8 cellular contexts compared by ENCODE assay signal in genomic region chr3:194682651-194683310, GRCh38. TPM values are rescaled to one million over a fixed set of nuclear protein-coding genes. Genes with fewer than 3 reads are reported as not detected.
DNase-seq lines count a peak whose midpoint lies in the region; ATAC-seq, FAIRE-seq and TF ChIP-seq lines count a peak whose summit lies in the region.

No MANE protein-coding gene starts in this region.

- peak overlapping the region; percentile 24 for H2BK20ac ChIP-seq in IMR-90 (ENCODE audit: low read depth, low read length)

- dilution Hi-C loops in IMR-90 (cut with HindIII; ENCODE audit: low sequenced_read_pairs, unreplicated experiment) (no loop called here), endothelial cell of umbilical vein (cut with MboI; ENCODE audit: extremely low pct_ligation_motif_present, low sequenced_read_pairs) (loop anchor here (10.0 to 25.0 kb wide), 2 partner anchors 430 to 562 kb away; no protein-coding TSS in a partner anchor)

- H3K4me2 ChIP-seq in BLaER1, result peak overlapping the region; percentile 64
- H3K4me2 ChIP-seq in IMR-90 (ENCODE audit: low read depth, low read length), result peak overlapping the region; percentile 14
- H3K4me2 ChIP-seq in endothelial cell of umbilical vein (ENCODE audit: insufficient read depth, low read length), result no peak overlapping the region

- FAIRE-seq in endothelial cell of umbilical vein (lab: Jason Lieb, UNC), result peak; percentile 99

- H4K8ac ChIP-seq in IMR-90 (ENCODE audit: low read depth in 2 of 2, low read length in 2 of 2), result peak overlapping the region in 1 of 2 experiments; percentile 27; a peak in 2 of 4 replicates

- TF ChIP-seq POLR2A in IMR-90 (IDR thresholded peaks at IDR 0.05; ENCODE audit: low read depth, low read length), result 0 out of 2 replicates have a peak, but pooled peaks have one; percentile 27
- TF ChIP-seq POLR2A in endothelial cell of umbilical vein (IDR thresholded peaks at IDR 0.05; ENCODE audit: low read depth, low read length), result no peak

- peaks cover 0 to 14% of the 10 kb centered on the region in 2 experiments; a peak in 2 of 4 replicates for H3K79me1 ChIP-seq in IMR-90 (ENCODE audit: low read depth in 1 of 2, low read length in 2 of 2)

- peak overlapping the region; percentile 57 for H2BK5ac ChIP-seq in IMR-90 (ENCODE audit: low read depth, low read length, poor library complexity, severe bottlenecking)

- in situ Hi-C loops in IMR-90 (cut with MboI; ENCODE audit: low sequenced_read_pairs), result no loop called here

- H4K20me1 ChIP-seq in BLaER1 (peaks cover 19% of the 10 kb centered on the region), IMR-90 (ENCODE audit: insufficient read depth, low read length) (peaks cover 19% of the 10 kb centered on the region), endothelial cell of umbilical vein (replicated peaks; ENCODE audit: control insufficient read depth, extremely low read depth, insufficient read depth, low read length) (no peaks in the 10 kb centered on the region)

- POLR2A ChIA-PET in IMR-90 (lab: Charles Lee; ENCODE audit: unreplicated experiment), result interaction anchor here (0.6 to 0.8 kb wide), 2 partner anchors 10 to 860 kb away, joined by 4 to 19 read pairs; no protein-coding TSS in a partner anchor
- POLR2A ChIA-PET in endothelial cell of umbilical vein (lab: Charles Lee), result interaction anchor here (0.6 to 1.4 kb wide), 15 partner anchors 10 to 587 kb away, joined by 3 to 10 read pairs (median 4); partner anchors contain the start of genes LSG1 and XXYLT1

- peak overlapping the region; percentile 47 for H2AK9ac ChIP-seq in IMR-90 (replicated peaks; ENCODE audit: low read depth, low read length, poor library complexity)

- CTCF ChIA-PET in IMR-90 (lab: Yijun Ruan, JAX), result interaction anchor here (0.6 to 2.7 kb wide), 24 partner anchors 10 to 588 kb away, joined by 3 to 27 read pairs (median 4); partner anchors contain the start of genes LSG1, TMEM44 and XXYLT1
- CTCF ChIA-PET in endothelial cell of umbilical vein (lab: Charles Lee), result interaction anchor here (0.5 to 2.8 kb wide), 82 partner anchors 9 to 842 kb away, joined by 3 to 76 read pairs (median 5); partner anchors contain the start of genes LSG1, TMEM44 and XXYLT1

- H3K9me1 ChIP-seq in IMR-90 (ENCODE audit: insufficient read depth, low read length) (0 out of 2 replicates have a peak, but pooled peaks cover 4% of the 10 kb centered on the region), endothelial cell of umbilical vein (replicated peaks; ENCODE audit: control insufficient read depth, extremely low read depth, insufficient read depth, low read length) (no peaks in the 10 kb centered on the region)

- H3K9ac ChIP-seq in BLaER1 (no peak overlapping the region), IMR-90 (ENCODE audit: low read depth, low read length) (no peak overlapping the region), endothelial cell of umbilical vein (replicated peaks; ENCODE audit: extremely low read depth, insufficient read depth, low read length) (peak overlapping the region; percentile 19)

- 74% methylated on average over 9 of the region's 15 CpGs; no CpG with 5 or more reads in 1 of the 2 experiments for WGBS in IMR-90 (ENCODE audit: extremely low coverage in 2 of 2, insufficient read length in 1 of 2), 2 experiments

- no peaks in the 10 kb centered on the region for H3K27me3 ChIP-seq in BLaER1
- no peaks in the 10 kb centered on the region; the same call in 1 of the 2 replicates for H3K27me3 ChIP-seq in IMR-90 (ENCODE audit: control insufficient read depth, insufficient read depth, low read length)
- H3K27me3 ChIP-seq in endothelial cell of umbilical vein (ENCODE audit: control insufficient read depth in 2 of 2, insufficient read depth in 2 of 2, low read length in 2 of 2), result no peaks in the 10 kb centered on the region

- no peak overlapping the region for H3K56ac ChIP-seq in IMR-90 (ENCODE audit: extremely low read depth, insufficient read depth, low read length)

- DNase-seq in IMR-90 (peak; percentile 86), NOMO-1 treated with DMSO at 0.1 percent for 48 hours (lab: John Stamatoyannopoulos, UW; ENCODE audit: unreplicated experiment) (peak; percentile 90), endothelial cell of umbilical vein (ENCODE audit: low read depth, low spot score) (peak; percentile 89), mucosa of gallbladder (ENCODE audit: low spot score) (peak; percentile 85)
- peak; percentile 21 to 28 (median 27) for DNase-seq in activated CD8-positive, alpha-beta memory T cell treated with anti-CD3 and anti-CD28 coated beads for 48 hours (ENCODE audit: low read depth in 2 of 3, low spot score in 2 of 3)
- DNase-seq in stimulated activated CD8-positive, alpha-beta memory T cell treated with anti-CD3 and anti-CD28 coated beads, Interleukin-7, amount 100 ng/mL, for 4 hours (ENCODE audit: low read depth in 2 of 2), result peak; percentile 36 to 61

- intact Hi-C loops in IMR-90 (cut with micrococcal nuclease), result loop anchor here (1.0 to 2.0 kb wide), 3 partner anchors 424 to 840 kb away; no protein-coding TSS in a partner anchor
- intact Hi-C loops in endothelial cell of umbilical vein (cut with micrococcal nuclease), result loop anchor here (1.0 to 10.0 kb wide), 8 partner anchors 322 to 840 kb away; no protein-coding TSS in a partner anchor

- H3K79me2 ChIP-seq in endothelial cell of umbilical vein (ENCODE audit: control insufficient read depth, insufficient read depth, low read length), result peaks cover 20% of the 10 kb centered on the region

- peak overlapping the region; percentile 72 for H2AFZ ChIP-seq in IMR-90 (replicated peaks; ENCODE audit: low read length, poor library complexity)
- H2AFZ ChIP-seq in endothelial cell of umbilical vein (ENCODE audit: low read depth, low read length), result peak overlapping the region; percentile 13

- peak overlapping the region; percentile 49; the same call in 1 of the 2 replicates for H2BK120ac ChIP-seq in IMR-90 (ENCODE audit: low read depth, low read length)

- H3K4me3 ChIP-seq in BLaER1, result no peak overlapping the region
- H3K4me3 ChIP-seq in IMR-90 (ENCODE audit: insufficient read depth, low read depth, low read length), result no peak overlapping the region
- H3K4me3 ChIP-seq in endothelial cell of umbilical vein (replicated peaks in 1 of 3; ENCODE audit: insufficient read depth in 1 of 3, low read depth in 1 of 3, low read length in 3 of 3), result no peak overlapping the region

- H3K4me1 ChIP-seq in BLaER1 (peaks cover 39% of the 10 kb centered on the region), IMR-90 (ENCODE audit: control insufficient read depth, insufficient read depth, low read length) (peaks cover 7% of the 10 kb centered on the region), endothelial cell of umbilical vein (ENCODE audit: control insufficient read depth, extremely low read depth, insufficient read depth, low read length) (peaks cover 18% of the 10 kb centered on the region)

- ATAC-seq in GM19452 (IDR thresholded peaks at IDR 0.05; ENCODE audit: unreplicated experiment), result peak; percentile 51
- ATAC-seq in IMR-90 (ENCODE audit: low read depth), result peak; percentile 55

- peak overlapping the region; percentile 24; the same call in 1 of the 2 replicates for H3K18ac ChIP-seq in IMR-90 (ENCODE audit: low read depth, low read length)

- H2AK5ac ChIP-seq in IMR-90 (ENCODE audit: low read depth, low read length), result peak overlapping the region; percentile 72

- no peak overlapping the region for H2BK15ac ChIP-seq in IMR-90 (ENCODE audit: low read depth, low read length)

- 0 out of 2 replicates have a peak overlapping the region, but pooled peaks have one; percentile 11 for H3K4ac ChIP-seq in IMR-90 (ENCODE audit: low read depth, low read length)

- H3K14ac ChIP-seq in IMR-90 (replicated peaks; ENCODE audit: low read depth, low read length), result no peak overlapping the region; the same call in 1 of the 2 replicates

- TF ChIP-seq CTCF in IMR-90 (conservative IDR thresholded peaks at IDR 0.05; ENCODE audit: low read depth, low read length), result peak; percentile 94
- peak; percentile 83 to 89 for TF ChIP-seq CTCF in endothelial cell of umbilical vein (IDR thresholded peaks at IDR 0.05; ENCODE audit: extremely low read depth in 1 of 2, insufficient read depth in 1 of 2, low read depth in 1 of 2, low read length in 2 of 2)

- H3K36me3 ChIP-seq in BLaER1 (no peaks in the 10 kb centered on the region), IMR-90 (ENCODE audit: control insufficient read depth, insufficient read depth, low read length) (peaks cover 9% of the 10 kb centered on the region; the same call in 1 of the 2 replicates), endothelial cell of umbilical vein (ENCODE audit: control insufficient read depth in 2 of 2, extremely low read depth in 1 of 2, insufficient read depth in 2 of 2, low read length in 2 of 2) (peaks cover 5 to 11% of the 10 kb centered on the region in 2 experiments)

- H3K9me3 ChIP-seq in BLaER1, result no peaks in the 10 kb centered on the region
- no peaks in the 10 kb centered on the region for H3K9me3 ChIP-seq in IMR-90 (ENCODE audit: control insufficient read depth, insufficient read depth, low read length)
- H3K9me3 ChIP-seq in endothelial cell of umbilical vein (replicated peaks; ENCODE audit: control insufficient read depth, insufficient read depth, low read length), result no peaks in the 10 kb centered on the region

- H3K27ac ChIP-seq in BLaER1, result no peak overlapping the region
- no peak overlapping the region for H3K27ac ChIP-seq in IMR-90 (ENCODE audit: insufficient read depth, low read length)
- peak overlapping the region; percentile 46 for H3K27ac ChIP-seq in endothelial cell of umbilical vein (ENCODE audit: insufficient read depth, low read depth, low read length)

- peak overlapping the region; percentile 52; the same call in 1 of the 2 replicates for H4K91ac ChIP-seq in IMR-90 (ENCODE audit: insufficient read depth, low read depth, low read length)

- H4K5ac ChIP-seq in IMR-90 (ENCODE audit: low read depth, low read length), result no peak overlapping the region; the same call in 1 of the 2 replicates

- peak; percentile 93 for TF ChIP-seq RAD21 in IMR-90 (IDR thresholded peaks at IDR 0.05; ENCODE audit: low read length)

- BruUV-seq in IMR-90 (replicated peaks; lab: Mats Ljungman, UMichigan) (no TSS peak), endothelial cell of umbilical vein (replicated peaks; lab: Mats Ljungman, UMichigan) (no TSS peak)

- H3K23ac ChIP-seq in IMR-90 (ENCODE audit: low read depth, low read length), result no peak overlapping the region; the same call in 1 of the 2 replicates

RNA-seq across cellular contexts. Expression of gene FAM43A, which starts 2.9 kb away (rescaled TPM):
- 3.0 and 3.1 TPM in 2 replicates for total RNA-seq in IMR-90 (2012; rRNA removed)
- 11.2 and 11.5 TPM in 2 replicates for polyA plus RNA-seq in IMR-90 (2012; rRNA removed)
- polyA plus RNA-seq in IMR-90 (2012; cell fraction: cytosol; rRNA removed), result 8.8 and 20.4 TPM in 2 replicates
- polyA plus RNA-seq in IMR-90 (2012; cell fraction: nucleus; rRNA removed; ENCODE audit: low replicate concordance), result 30.0 and 63.1 TPM in 2 replicates
- 246 and 307 TPM in 2 replicates for total RNA-seq in endothelial cell of umbilical vein
- polyA plus RNA-seq in endothelial cell of umbilical vein, result 244 and 316 TPM in 2 replicates
- polyA plus RNA-seq in endothelial cell of umbilical vein (2011; cell fraction: cytosol; rRNA removed), result 143 and 265 TPM in 2 replicates
- polyA plus RNA-seq in endothelial cell of umbilical vein (2011; cell fraction: nucleus; rRNA removed), result 173 and 198 TPM in 2 replicates
- 105 and 115 TPM in 2 replicates for polyA plus RNA-seq in endothelial cell of umbilical vein (2012)
- 94.3 and 128 TPM in 2 replicates for polyA minus RNA-seq in endothelial cell of umbilical vein
- 3.8 TPM for polyA minus RNA-seq in endothelial cell of umbilical vein (2011; cell fraction: cytosol; rRNA and poly(A)+ RNA removed)
- polyA minus RNA-seq in endothelial cell of umbilical vein (2011; cell fraction: nucleus; rRNA and poly(A)+ RNA removed), result 53.5 and 134 TPM in 2 replicates
- 8.9 TPM for total RNA-seq in mucosa of gallbladder

RNA-seq across cellular contexts. Expression of gene LSG1, which starts 10.8 kb away (rescaled TPM):
- total RNA-seq in IMR-90 (2012; rRNA removed) (45.2 and 46.7 TPM in 2 replicates), endothelial cell of umbilical vein (48.3 and 52.7 TPM in 2 replicates), mucosa of gallbladder (31.8 TPM)
- polyA plus RNA-seq in IMR-90 (2012; rRNA removed) (25.2 and 26.8 TPM in 2 replicates), endothelial cell of umbilical vein (47.1 and 50.0 TPM in 2 replicates)
- polyA plus RNA-seq in IMR-90 (2012; cell fraction: cytosol; rRNA removed), result 4.7 and 9.8 TPM in 2 replicates
- 14.1 and 59.8 TPM in 2 replicates for polyA plus RNA-seq in IMR-90 (2012; cell fraction: nucleus; rRNA removed; ENCODE audit: low replicate concordance)
- 35.2 and 39.4 TPM in 2 replicates for polyA plus RNA-seq in endothelial cell of umbilical vein (2011; cell fraction: cytosol; rRNA removed)
- polyA plus RNA-seq in endothelial cell of umbilical vein (2011; cell fraction: nucleus; rRNA removed), result 263 and 312 TPM in 2 replicates
- 29.2 and 52.6 TPM in 2 replicates for polyA plus RNA-seq in endothelial cell of umbilical vein (2012)
- polyA minus RNA-seq in endothelial cell of umbilical vein, result 86.6 and 130 TPM in 2 replicates
- polyA minus RNA-seq in endothelial cell of umbilical vein (2011; cell fraction: cytosol; rRNA and poly(A)+ RNA removed), result 33.1 TPM
- polyA minus RNA-seq in endothelial cell of umbilical vein (2011; cell fraction: nucleus; rRNA and poly(A)+ RNA removed), result 95.1 and 134 TPM in 2 replicates

RNA-seq across cellular contexts. Expression of gene TMEM44, which starts 49.6 kb away (rescaled TPM):
- 7.8 and 9.7 TPM in 2 replicates for total RNA-seq in IMR-90 (2012; rRNA removed)
- polyA plus RNA-seq in IMR-90 (2012; rRNA removed), result 22.4 and 24.2 TPM in 2 replicates
- polyA plus RNA-seq in IMR-90 (2012; cell fraction: cytosol; rRNA removed), result 13.9 and 18.1 TPM in 2 replicates
- 104 and 111 TPM in 2 replicates for polyA plus RNA-seq in IMR-90 (2012; cell fraction: nucleus; rRNA removed; ENCODE audit: low replicate concordance)
- 115 and 125 TPM in 2 replicates for total RNA-seq in endothelial cell of umbilical vein
- 88.8 and 93.8 TPM in 2 replicates for polyA plus RNA-seq in endothelial cell of umbilical vein
- 73.3 and 74.2 TPM in 2 replicates for polyA plus RNA-seq in endothelial cell of umbilical vein (2011; cell fraction: cytosol; rRNA removed)
- 348 and 401 TPM in 2 replicates for polyA plus RNA-seq in endothelial cell of umbilical vein (2011; cell fraction: nucleus; rRNA removed)
- 34.9 and 42.8 TPM in 2 replicates for polyA plus RNA-seq in endothelial cell of umbilical vein (2012)
- 87.1 and 91.8 TPM in 2 replicates for polyA minus RNA-seq in endothelial cell of umbilical vein
- polyA minus RNA-seq in endothelial cell of umbilical vein (2011; cell fraction: cytosol; rRNA and poly(A)+ RNA removed), result 7.1 TPM
- polyA minus RNA-seq in endothelial cell of umbilical vein (2011; cell fraction: nucleus; rRNA and poly(A)+ RNA removed), result 95.3 and 107 TPM in 2 replicates
- total RNA-seq in mucosa of gallbladder, result 20.2 TPM

Comparison
In these comparisons a context has a peak if more than half of its experiments do, and no peak if none do; other contexts are left out.
1. DNase-seq: peak in every context shown above with its lines; median percentile 90 in NOMO-1 treated with DMSO at 0.1 percent for 48 hours; 89 in endothelial cell of umbilical vein; 86 in IMR-90; 85 in mucosa of gallbladder; 48 in stimulated activated CD8-positive, alpha-beta memory T cell treated with anti-CD3 and anti-CD28 coated beads, Interleukin-7, amount 100 ng/mL, for 4 hours; 27 in activated CD8-positive, alpha-beta memory T cell treated with anti-CD3 and anti-CD28 coated beads for 48 hours.
2. RNA of gene FAM43A, which starts 2.9 kb away (total RNA-seq): 246 to 307 TPM in endothelial cell of umbilical vein; 8.9 TPM in mucosa of gallbladder (single experiment) and 3.0 to 3.1 TPM in IMR-90; every median in the first group is over 10 times any median in the second.